Comparison of ENCODE assay signal across 8 cellular contexts in the genomic region with DNA sequence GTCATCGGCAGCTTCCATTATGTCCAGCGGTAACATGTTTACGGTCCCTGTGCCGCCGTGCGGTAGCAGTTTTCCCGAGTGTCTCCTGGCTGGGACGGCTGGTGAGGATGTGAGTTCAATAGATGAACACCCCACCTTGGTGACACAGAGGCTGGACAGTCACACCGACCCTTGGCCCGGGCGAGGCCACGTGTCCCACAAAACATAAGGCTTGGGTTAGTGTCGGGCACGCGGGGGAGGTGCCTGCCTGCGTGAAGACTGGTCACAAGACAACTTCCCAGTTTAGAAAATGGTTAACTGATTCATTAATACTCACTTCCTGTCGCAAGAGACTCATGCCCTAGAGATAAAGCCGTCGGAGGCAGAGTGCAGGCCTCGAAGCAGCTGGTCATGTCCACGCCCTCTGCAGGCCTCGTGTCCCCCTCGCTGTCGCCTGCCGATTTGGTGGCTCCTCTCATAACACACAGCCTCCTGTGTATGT. TPM values are rescaled to one million over a fixed set of nuclear protein-coding genes. Genes with fewer than 3 reads are reported as not detected.
A peak's percentile ranks its signal among the peaks of the same experiment; 100 is the strongest.
DNase-seq lines count a peak whose midpoint lies in the region; ATAC-seq and TF ChIP-seq lines count a peak whose summit lies in the region.

No MANE protein-coding gene starts in this region.

- intact Hi-C loops in Panc1 (cut with micrococcal nuclease; ENCODE audit: unreplicated experiment) = no loop called here
- intact Hi-C loops in dendritic cell treated with granulocyte-macrophage colony-stimulating factor and Interleukin-4, amounts not matched to agents 40 ng/mL and 50 ng/mL, for 4 days (cut with micrococcal nuclease) = loop anchor here (5.0 kb wide), 2 partner anchors 53 to 107 kb away; no protein-coding TSS in a partner anchor

- no peaks in the 10 kb centered on the region for H3K27me3 ChIP-seq in Panc1 (ENCODE audit: control insufficient read depth, insufficient read depth, low read length)
- H3K27me3 ChIP-seq in muscle layer of duodenum (ENCODE audit: low read depth, low read length) = no peaks in the 10 kb centered on the region

- peaks cover 67% of the 10 kb centered on the region for H3K4me1 Mint-ChIP-seq in dendritic cell treated with granulocyte-macrophage colony-stimulating factor and Interleukin-4, amounts not matched to agents 40 ng/mL and 50 ng/mL, for 4 days (ENCODE audit: low read depth)

- ATAC-seq in Panc1 (peak; percentile 40), HG02588 (IDR thresholded peaks at IDR 0.05; ENCODE audit: unreplicated experiment) (no peak), GM18502 (IDR thresholded peaks at IDR 0.05; ENCODE audit: poor library complexity, unreplicated experiment) (no peak)

- H3K9me3 Mint-ChIP-seq in dendritic cell treated with granulocyte-macrophage colony-stimulating factor and Interleukin-4, amounts not matched to agents 40 ng/mL and 50 ng/mL, for 4 days = no peaks in the 10 kb centered on the region

- H3K4me1 ChIP-seq in Panc1 (ENCODE audit: control insufficient read depth, insufficient read depth, low read length) = peaks cover 48% of the 10 kb centered on the region
- H3K4me1 ChIP-seq in muscle layer of duodenum (ENCODE audit: control insufficient read depth in 1 of 2, insufficient read depth in 2 of 2, low read length in 2 of 2) = peaks cover 4 to 28% of the 10 kb centered on the region in 2 donors

- no peak for TF ChIP-seq CTCF in Panc1 (IDR thresholded peaks at IDR 0.05)

- no peak overlapping the region for H3K4me3 ChIP-seq in Panc1 (ENCODE audit: low read depth in 2 of 2, low read length in 2 of 2)
- H3K4me3 ChIP-seq in muscle layer of duodenum (ENCODE audit: low read depth in 1 of 2, low read length in 2 of 2) = no peak overlapping the region

- no peaks in the 10 kb centered on the region for H3K27me3 Mint-ChIP-seq in dendritic cell treated with granulocyte-macrophage colony-stimulating factor and Interleukin-4, amounts not matched to agents 40 ng/mL and 50 ng/mL, for 4 days

- in situ Hi-C loops in Panc1 (cut with HindIII; ENCODE audit: low pct_unique_long_range_greater_than_20kb, low sequenced_read_pairs) = no loop called here

- H3K4me3 Mint-ChIP-seq in dendritic cell treated with granulocyte-macrophage colony-stimulating factor and Interleukin-4, amounts not matched to agents 40 ng/mL and 50 ng/mL, for 4 days = no peak overlapping the region

- H3K27ac Mint-ChIP-seq in dendritic cell treated with granulocyte-macrophage colony-stimulating factor and Interleukin-4, amounts not matched to agents 40 ng/mL and 50 ng/mL, for 4 days = peak overlapping the region; percentile 89

- H3K36me3 Mint-ChIP-seq in dendritic cell treated with granulocyte-macrophage colony-stimulating factor and Interleukin-4, amounts not matched to agents 40 ng/mL and 50 ng/mL, for 4 days (ENCODE audit: low read depth) = peaks cover 25% of the 10 kb centered on the region

- no TSS peak for BruUV-seq in Panc1 (replicated peaks; lab: Mats Ljungman, UMichigan)

- POLR2A ChIA-PET in Panc1 (lab: Charles Lee) = no interaction called here

- peak overlapping the region; percentile 86 for H3K27ac ChIP-seq in Panc1 (ENCODE audit: low read length)
- H3K27ac ChIP-seq in muscle layer of duodenum (ENCODE audit: low read length) = peak overlapping the region; percentile 45

- H3K36me3 ChIP-seq in Panc1 (ENCODE audit: control insufficient read depth, insufficient read depth, low read length) (no peaks in the 10 kb centered on the region), muscle layer of duodenum (ENCODE audit: control insufficient read depth in 1 of 2, insufficient read depth in 2 of 2, low read length in 2 of 2) (no peaks in the 10 kb centered on the region)

- peak; percentile 54 for DNase-seq in stimulated activated CD4-positive, alpha-beta T cell treated with anti-CD3 and anti-CD28 coated beads, Interleukin-15, amount 100 ng/mL, for 24 hours
- no peak for DNase-seq in stimulated activated CD4-positive, alpha-beta T cell treated with anti-CD3 and anti-CD28 coated beads, Interleukin-2, amount 100 ng/mL, for 48 hours
- DNase-seq in Panc1 (ENCODE audit: low read depth, low spot score) (no peak), iPS-NIHi7 (ENCODE audit: extremely low spot score) (no peak)

- H3K9me3 ChIP-seq in Panc1 (ENCODE audit: control insufficient read depth, insufficient read depth, low read depth, low read length) = no peaks in the 10 kb centered on the region
- no peaks in the 10 kb centered on the region for H3K9me3 ChIP-seq in muscle layer of duodenum (ENCODE audit: control insufficient read depth in 1 of 2, low read length in 2 of 2)

- CTCF ChIA-PET in Panc1 (lab: Charles Lee) = no interaction called here

RNA-seq across cellular contexts. Expression of gene RASA3, which starts 17.2 kb away (rescaled TPM):
- 33.7 TPM for total RNA-seq in Panc1 (2021; ENCODE audit: unreplicated experiment)
- polyA plus RNA-seq in Panc1 (2012; ENCODE audit: insufficient read length) = 38.4 TPM
